1 cellular context compared by ENCODE assay signal in the genomic region with DNA sequence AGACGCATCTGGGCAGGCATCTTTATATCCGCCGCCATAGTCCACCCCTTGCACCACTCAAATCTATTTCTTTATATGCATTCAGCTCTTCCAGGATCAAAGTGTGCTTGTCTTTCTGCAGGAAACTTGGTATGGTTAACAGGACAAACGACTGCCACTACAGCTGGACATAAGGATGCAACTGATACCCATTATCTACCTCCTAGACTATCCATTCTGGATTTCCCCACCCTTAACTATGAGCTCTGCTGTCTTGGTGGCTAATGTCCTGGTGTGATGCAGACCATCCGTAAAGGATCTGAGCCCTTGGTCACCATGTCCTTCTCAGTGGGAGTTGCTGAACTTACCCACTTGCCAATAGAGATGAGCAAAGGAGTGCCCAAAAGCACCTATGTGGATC.
TF ChIP-seq lines count a peak whose summit lies in the region.

No MANE protein-coding gene starts in this region.

TF ChIP-seq in GM23338, 12 proteins besides CTCF, POLR2A, EP300 and RAD21 (continued from another document):
- TF ChIP-seq EZH2phosphoT487 (IDR thresholded peaks at IDR 0.05; ENCODE audit: unreplicated experiment), result no peak
- no peak for TF ChIP-seq POLR2AphosphoS5 (IDR thresholded peaks at IDR 0.05; ENCODE audit: low read depth)
